20 cellular contexts compared by ENCODE assay signal in genomic region chr3:17805461-17805940, GRCh38.
DNase-seq lines count a peak whose midpoint lies in the region; ATAC-seq, FAIRE-seq and TF ChIP-seq lines count a peak whose summit lies in the region.
"Had no signal": no experiment of that assay in that cellular context is flagged by ENCODE, and none has a peak within 500 bp of the region (broad histone marks: within the 10 kb centered on the region; RNA-seq: fewer than 3 reads in every experiment).

No MANE protein-coding gene starts in this region.

- FAIRE-seq in K562 (lab: Jason Lieb, UNC) (no peak), frontal cortex (lab: Jason Lieb, UNC) (no peak)
- FAIRE-seq: G401.6, GM12892, GM19239, H1 had no signal

- no peaks in the 10 kb centered on the region for H3K36me3 ChIP-seq in K562 (ENCODE audit: control insufficient read depth, insufficient read depth, low read length)
- H3K36me3 ChIP-seq: BLaER1 had no signal

- 10% methylated on average over 1 of the region's 1 CpG for WGBS in K562 (ENCODE audit: insufficient coverage, low coverage, missing lambda C conversion rate)

- DNase-seq in ELF-1 (ENCODE audit: low read depth, low spot score) (peak; percentile 48), LNCaP clone FGC (ENCODE audit: low read depth) (peak; percentile 90), K562 (ENCODE audit: extremely low read depth in 1 of 4, low spot score in 3 of 4) (no peak), kidney tubule cell (ENCODE audit: low spot score) (peak; percentile 9), NCI-H510A treated with DMSO at 0.1 percent for 48 hours (lab: John Stamatoyannopoulos, UW) (no peak), frontal cortex (ENCODE audit: low spot score in 2 of 2) (no peak), occipital lobe (lab: John Stamatoyannopoulos, UW) (no peak), ACHN (no peak)
- DNase-seq: Calu3, COR-L47, DMS53, DMS79 treated with DMSO at 0.1 percent for 48 hours, GM23248, H7, HCEC 1CT had no signal

- H3K4me2 ChIP-seq in K562 (ENCODE audit: insufficient read depth, low read length) = no peak overlapping the region
- H3K4me2 ChIP-seq: BLaER1 had no signal

- H2AFZ ChIP-seq in K562 (ENCODE audit: low read depth, low read length) = no peak overlapping the region; the same call in 1 of the 2 replicates
- H2AFZ ChIP-seq: GM23248 had no signal

- no peak for TF ChIP-seq POLR2A in K562 (conservative IDR thresholded peaks at IDR 0.05)

- no peak for TF ChIP-seq RAD21 in K562 (CRISPR knock-in tag; conservative IDR thresholded peaks at IDR 0.05 in 1 of 2, IDR thresholded peaks at IDR 0.05 in 1 of 2)

- no peak for TF ChIP-seq EP300 in K562 (IDR thresholded peaks at IDR 0.05; ENCODE audit: low read length)

- H3K9me3 ChIP-seq in K562 (replicated peaks; ENCODE audit: control insufficient read depth, insufficient read depth, low read depth, low read length) = no peaks in the 10 kb centered on the region
- H3K9me3 ChIP-seq: BLaER1 had no signal

- intact Hi-C loops in K562 (cut with micrococcal nuclease) = no loop called here

- H3K9me1 ChIP-seq in K562 (ENCODE audit: control insufficient read depth, insufficient read depth, low read length) = no peaks in the 10 kb centered on the region

- no peak overlapping the region for H3K9ac ChIP-seq in K562 (ENCODE audit: insufficient read depth in 1 of 2, low read depth in 2 of 2, low read length in 2 of 2)
- H3K9ac ChIP-seq: BLaER1, GM23248 had no signal

- POLR2A ChIA-PET in K562 (lab: Yijun Ruan, JAX) = interaction anchor here (1.1 kb wide), 1 partner anchor 9 kb away, joined by 4 read pairs; no protein-coding TSS in a partner anchor

- H3K27me3 ChIP-seq in K562 (ENCODE audit: control insufficient read depth in 2 of 2, insufficient read depth in 2 of 2, low read length in 2 of 2) = no peaks in the 10 kb centered on the region; a peak in 2 of 5 replicates
- H3K27me3 ChIP-seq: BLaER1 had no signal

- no peak for ATAC-seq in K562

- H3K4me1 ChIP-seq in K562 (replicated peaks in 1 of 2; ENCODE audit: control insufficient read depth in 2 of 2, insufficient read depth in 2 of 2, low read length in 2 of 2) = peaks cover 0 to 7% of the 10 kb centered on the region in 2 experiments; a peak in 2 of 5 replicates

- TF ChIP-seq CTCF in LNCaP clone FGC (IDR thresholded peaks at IDR 0.05; ENCODE audit: control insufficient read depth, extremely low read depth, insufficient read depth) (no peak), K562 (IDR thresholded peaks at IDR 0.05 in 2 of 3, conservative IDR thresholded peaks at IDR 0.05 in 1 of 3; ENCODE audit: insufficient read depth in 2 of 3, low read depth in 1 of 3, low read length in 3 of 3) (no peak)

- H3K79me2 ChIP-seq in K562 (ENCODE audit: control insufficient read depth, insufficient read depth, low read length) = no peaks in the 10 kb centered on the region

- no peak overlapping the region for H3K4me3 ChIP-seq in LNCaP clone FGC (ENCODE audit: low read depth, low read length)
- H3K4me3 ChIP-seq in K562 = no peak overlapping the region
- H3K4me3 ChIP-seq: BLaER1, GM23248 had no signal

- no TSS peak for BruUV-seq in K562 (replicated peaks; lab: Mats Ljungman, UMichigan)

- H3K27ac ChIP-seq in K562 (ENCODE audit: extremely low read depth, low read depth, low read length) = no peak overlapping the region
- H3K27ac ChIP-seq: BLaER1, GM23248 had no signal

- in situ Hi-C loops in K562 (cut with MboI) (no loop called here), ACHN (cut with HindIII; ENCODE audit: low pct_ligation_motif_present, low pct_unique_long_range_greater_than_20kb, low sequenced_read_pairs) (no loop called here)

- H4K20me1 ChIP-seq in K562 (replicated peaks; ENCODE audit: control insufficient read depth, insufficient read depth, low read length) = no peaks in the 10 kb centered on the region
- H4K20me1 ChIP-seq: BLaER1 had no signal

- CTCF ChIA-PET in K562 (lab: Yijun Ruan, JAX; ENCODE audit: low intra/inter-chr PET ratio) = no interaction called here

TF ChIP-seq in K562, 482 proteins besides CTCF, POLR2A, EP300 and RAD21:
- TF ChIP-seq MAX (CRISPR knock-in tag; IDR thresholded peaks at IDR 0.05) (no peak), MEIS2 (IDR thresholded peaks at IDR 0.05; ENCODE audit: partially characterized antibody) (peak; percentile 49), PKNOX1 (IDR thresholded peaks at IDR 0.05) (peak; percentile 66)

Comparison
In these comparisons a context has a peak if more than half of its experiments do, and no peak if none do; other contexts are left out.
1. DNase-seq: peak in ELF-1 (single experiment), LNCaP clone FGC (single experiment) and kidney tubule cell (single experiment); none in K562 (0 of 4), NCI-H510A treated with DMSO at 0.1 percent for 48 hours (single experiment), frontal cortex (0 of 2), occipital lobe (single experiment) and ACHN (single experiment).